12 cellular contexts compared by ENCODE assay signal in genomic region chr16:80125677-80126076, GRCh38.
"Had no signal": no experiment of that assay in that cellular context is flagged by ENCODE, and none has a peak within 500 bp of the region (broad histone marks: within the 10 kb centered on the region; RNA-seq: fewer than 3 reads in every experiment).

No MANE protein-coding gene starts in this region.

- H3K27me3 ChIP-seq: breast epithelium, esophagus squamous epithelium, hepatocyte had no signal

- H3K36me3 Mint-ChIP-seq: activated naive CD8-positive, alpha-beta T cell; natural killer cell treated with Interleukin-12 subunit alpha and Interleukin-12 subunit beta and Interleukin-15 and Interleukin-18, amount 100 ng/mL, for 72 hours; stimulated activated naive B cell treated with anti-CD40 and anti-IgM and Interleukin-4, amounts not matched to agents 10 μg/mL and 1 μg/mL and 100 μg/mL, for 72 hours had no signal

- H3K4me3 Mint-ChIP-seq: activated naive CD8-positive, alpha-beta T cell; natural killer cell treated with Interleukin-12 subunit alpha and Interleukin-12 subunit beta and Interleukin-15 and Interleukin-18, amount 100 ng/mL, for 72 hours; stimulated activated naive B cell treated with anti-CD40 and anti-IgM and Interleukin-4, amounts not matched to agents 10 μg/mL and 1 μg/mL and 100 μg/mL, for 72 hours had no signal

- ATAC-seq: natural killer cell treated with Interleukin-12 subunit alpha and Interleukin-12 subunit beta and Interleukin-15 and Interleukin-18, amount 100 ng/mL, for 72 hours; stimulated activated naive B cell treated with anti-CD40 and anti-IgM and Interleukin-4, amounts not matched to agents 10 μg/mL and 1 μg/mL and 100 μg/mL, for 72 hours had no signal

- H3K4me3 ChIP-seq: breast epithelium, esophagus squamous epithelium, hepatocyte had no signal

- H3K4me1 Mint-ChIP-seq: stimulated activated naive B cell treated with anti-CD40 and anti-IgM and Interleukin-4, amounts not matched to agents 10 μg/mL and 1 μg/mL and 100 μg/mL, for 72 hours had no signal

- H3K36me3 ChIP-seq: breast epithelium, esophagus squamous epithelium had no signal

- H3K27ac Mint-ChIP-seq: activated naive CD8-positive, alpha-beta T cell; natural killer cell treated with Interleukin-12 subunit alpha and Interleukin-12 subunit beta and Interleukin-15 and Interleukin-18, amount 100 ng/mL, for 72 hours; stimulated activated naive B cell treated with anti-CD40 and anti-IgM and Interleukin-4, amounts not matched to agents 10 μg/mL and 1 μg/mL and 100 μg/mL, for 72 hours had no signal

- DNase-seq: activated effector memory CD4-positive, alpha-beta T cell treated with Interleukin-2 at 50 U/mL for 16 hours; esophagus squamous epithelium; kidney glomerular epithelial cell; occipital lobe; retina; stimulated activated CD4-positive, alpha-beta T cell treated with anti-CD3 and anti-CD28 coated beads, Interleukin-2, amount 100 ng/mL, for 24 hours; stimulated activated naive B cell treated with anti-CD40 and anti-IgM and Interleukin-4, amounts not matched to agents 10 μg/mL and 1 μg/mL and 100 μg/mL, for 72 hours; trophoblast cell had no signal

- H3K4me1 ChIP-seq: breast epithelium had no signal

- H3K27me3 Mint-ChIP-seq: stimulated activated naive B cell treated with anti-CD40 and anti-IgM and Interleukin-4, amounts not matched to agents 10 μg/mL and 1 μg/mL and 100 μg/mL, for 72 hours had no signal

- H3K9me3 ChIP-seq: breast epithelium, esophagus squamous epithelium had no signal

- H3K27ac ChIP-seq: esophagus squamous epithelium, hepatocyte had no signal

- H3K9me3 Mint-ChIP-seq: natural killer cell treated with Interleukin-12 subunit alpha and Interleukin-12 subunit beta and Interleukin-15 and Interleukin-18, amount 100 ng/mL, for 72 hours; stimulated activated naive B cell treated with anti-CD40 and anti-IgM and Interleukin-4, amounts not matched to agents 10 μg/mL and 1 μg/mL and 100 μg/mL, for 72 hours had no signal
